In the genomic region with DNA sequence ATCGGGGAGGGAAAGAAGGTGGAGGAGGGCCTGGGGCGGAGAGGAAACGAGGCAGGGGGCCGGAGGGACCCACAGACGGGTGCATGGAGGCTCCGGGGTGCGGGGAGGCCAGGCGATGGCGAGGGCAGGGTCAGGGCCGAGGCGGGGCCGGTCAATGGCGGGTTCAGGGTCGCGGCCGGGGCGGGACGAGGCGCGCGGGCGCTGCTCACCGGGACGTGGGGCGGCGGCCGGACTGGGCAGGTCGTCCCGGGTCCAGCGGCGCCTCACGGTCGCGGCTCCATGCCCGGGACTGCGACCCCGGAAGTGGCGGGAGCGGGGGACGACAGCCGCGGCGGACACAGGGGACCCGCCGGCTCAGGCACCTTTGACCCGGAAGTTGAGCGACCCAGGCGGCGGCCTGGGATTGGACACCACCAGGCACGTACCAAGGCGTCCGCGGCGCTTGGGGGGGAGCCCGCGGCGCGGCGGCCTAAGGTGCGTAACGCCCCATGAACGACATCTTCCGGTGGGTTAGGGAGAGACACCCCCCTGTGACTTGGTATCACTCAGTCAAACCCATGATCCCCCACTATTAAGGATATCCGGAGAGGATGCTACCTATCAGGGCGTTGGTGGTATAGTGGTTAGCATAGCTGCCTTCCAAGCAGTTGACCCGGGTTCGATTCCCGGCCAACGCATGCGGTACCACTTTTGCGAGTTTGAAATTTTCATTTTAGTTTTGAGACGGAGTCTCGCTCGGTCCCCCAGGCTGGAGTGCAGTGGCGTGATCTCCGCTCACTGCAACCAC, we compare ENCODE assay signal across 8 cellular contexts. TPM values are rescaled to one million over a fixed set of nuclear protein-coding genes. Genes with fewer than 3 reads are reported as not detected.
DNase-seq lines count a peak whose midpoint lies in the region; ATAC-seq, FAIRE-seq and TF ChIP-seq lines count a peak whose summit lies in the region.

A gene (minus strand): TSS at position 378 of the 787 bp plus-strand sequence. CDS start 3,936 bp downstream, outside the sequence.

- no peaks in the 10 kb centered on the region for H3K9me1 ChIP-seq in endothelial cell of umbilical vein (replicated peaks; ENCODE audit: control insufficient read depth, extremely low read depth, insufficient read depth, low read length)

- DNase-seq in DMS 273 (lab: John Stamatoyannopoulos, UW; ENCODE audit: unreplicated experiment) (peak; percentile 99), HuH-7.5 (ENCODE audit: low spot score) (peak; percentile 99), OCI-LY7 (ENCODE audit: low spot score) (peak; percentile 100), activated T-cell treated with anti-CD3 and anti-CD28 coated beads for 1 hour (ENCODE audit: low read depth) (peak; percentile 91), endothelial cell of umbilical vein (ENCODE audit: low read depth, low spot score) (peak; percentile 98), midbrain (lab: John Stamatoyannopoulos, UW) (peak; percentile 98)
- peak; percentile 91 to 93 for DNase-seq in stimulated activated CD8-positive, alpha-beta memory T cell treated with anti-CD3 and anti-CD28 coated beads, Interleukin-2, amount 100 ng/mL, for 1 hour (ENCODE audit: low read depth in 2 of 2)

- peak within 1 kb of the TSS; percentile 72 for H3K27ac ChIP-seq in OCI-LY7 (ENCODE audit: low read depth, low read length, poor library complexity, severe bottlenecking)
- peak within 1 kb of the TSS; percentile 62 for H3K27ac ChIP-seq in endothelial cell of umbilical vein (ENCODE audit: insufficient read depth, low read depth, low read length)

- CTCF ChIA-PET in OCI-LY7 (lab: Charles Lee; ENCODE audit: unreplicated experiment) = no interaction called here
- CTCF ChIA-PET in endothelial cell of umbilical vein (lab: Charles Lee) = interaction anchor here (1.1 to 2.0 kb wide), 4 partner anchors 10 to 188 kb away, joined by 3 to 9 read pairs (median 6); a partner anchor contains a TSS

- peak; percentile 82 for ATAC-seq in GM21526 (IDR thresholded peaks at IDR 0.05; ENCODE audit: low FRiP score, unreplicated experiment)

- intact Hi-C loops in OCI-LY7 (cut with micrococcal nuclease; ENCODE audit: unreplicated experiment) = loop anchor here (2.0 to 10.0 kb wide), 3 partner anchors 67 to 311 kb away; a partner anchor contains a TSS
- intact Hi-C loops in endothelial cell of umbilical vein (cut with micrococcal nuclease) = loop anchor here (1.0 to 5.0 kb wide), 8 partner anchors 10 to 244 kb away; a partner anchor contains a TSS

- POLR2A ChIA-PET in OCI-LY7 (lab: Charles Lee) (interaction anchor here (0.7 kb wide), 1 partner anchor 68 kb away, joined by 3 read pairs; a partner anchor contains a TSS), endothelial cell of umbilical vein (lab: Charles Lee) (interaction anchor here (1.9 kb wide), 1 partner anchor 68 kb away, joined by 4 read pairs; a partner anchor contains a TSS)

- no peaks in the 10 kb centered on the region for H3K27me3 ChIP-seq in endothelial cell of umbilical vein (ENCODE audit: control insufficient read depth in 2 of 2, insufficient read depth in 2 of 2, low read length in 2 of 2)

- dilution Hi-C loops in endothelial cell of umbilical vein (cut with MboI; ENCODE audit: extremely low pct_ligation_motif_present, low sequenced_read_pairs) = no loop called here

- TF ChIP-seq CTCF in OCI-LY7 (conservative IDR thresholded peaks at IDR 0.05; ENCODE audit: low read length) (no peak), endothelial cell of umbilical vein (IDR thresholded peaks at IDR 0.05; ENCODE audit: extremely low read depth in 1 of 2, insufficient read depth in 1 of 2, low read depth in 1 of 2, low read length in 2 of 2) (peak in 1 of 2 donors; percentile 4)

- H3K4me2 ChIP-seq in OCI-LY7 (ENCODE audit: low read length) (peak within 1 kb of the TSS; percentile 96), endothelial cell of umbilical vein (ENCODE audit: insufficient read depth, low read length) (peak within 1 kb of the TSS; percentile 91)

- H4K20me1 ChIP-seq in OCI-LY7 (ENCODE audit: insufficient read depth, low read length) (no peaks in the 10 kb centered on the region), endothelial cell of umbilical vein (replicated peaks; ENCODE audit: control insufficient read depth, extremely low read depth, insufficient read depth, low read length) (no peaks in the 10 kb centered on the region)

- no peaks in the 10 kb centered on the region for H3K9me2 ChIP-seq in OCI-LY7 (ENCODE audit: insufficient read depth, low read length)

- H3K9ac ChIP-seq in endothelial cell of umbilical vein (replicated peaks; ENCODE audit: extremely low read depth, insufficient read depth, low read length) = peak within 1 kb of the TSS; percentile 71

- H3K4me3 ChIP-seq in OCI-LY7 (ENCODE audit: low read depth, low read length, poor library complexity, severe bottlenecking) (peak within 1 kb of the TSS; percentile 100), endothelial cell of umbilical vein (replicated peaks in 1 of 3; ENCODE audit: insufficient read depth in 1 of 3, low read depth in 1 of 3, low read length in 3 of 3) (peak within 1 kb of the TSS; percentile 49 to 88 (median 54))

- peak; percentile 61 for TF ChIP-seq POLR2A in endothelial cell of umbilical vein (IDR thresholded peaks at IDR 0.05; ENCODE audit: low read depth, low read length)

- H3K9me3 ChIP-seq in OCI-LY7 (ENCODE audit: low read length) = no peaks in the 10 kb centered on the region
- no peaks in the 10 kb centered on the region for H3K9me3 ChIP-seq in endothelial cell of umbilical vein (replicated peaks; ENCODE audit: control insufficient read depth, insufficient read depth, low read length)

- H3K79me2 ChIP-seq in OCI-LY7 (ENCODE audit: insufficient read depth, low read depth, low read length) (peaks cover 25% of the 10 kb centered on the region), endothelial cell of umbilical vein (ENCODE audit: control insufficient read depth, insufficient read depth, low read length) (peaks cover 40% of the 10 kb centered on the region)

- peak; percentile 4 for FAIRE-seq in endothelial cell of umbilical vein (lab: Jason Lieb, UNC)

- no TSS peak for BruUV-seq in OCI-LY7 (replicated peaks; lab: Mats Ljungman, UMichigan)
- no TSS peak for BruUV-seq in endothelial cell of umbilical vein (replicated peaks; lab: Mats Ljungman, UMichigan)

- H3K4me1 ChIP-seq in OCI-LY7 (ENCODE audit: insufficient read depth, low read length, poor library complexity, severe bottlenecking) (peaks cover 12% of the 10 kb centered on the region), endothelial cell of umbilical vein (ENCODE audit: control insufficient read depth, extremely low read depth, insufficient read depth, low read length) (peaks cover 14% of the 10 kb centered on the region)

- H3K36me3 ChIP-seq in OCI-LY7 (ENCODE audit: insufficient read depth, low read length) (peaks cover 29% of the 10 kb centered on the region), endothelial cell of umbilical vein (ENCODE audit: control insufficient read depth in 2 of 2, extremely low read depth in 1 of 2, insufficient read depth in 2 of 2, low read length in 2 of 2) (peaks cover 0 to 11% of the 10 kb centered on the region in 2 experiments)

- H2AFZ ChIP-seq in OCI-LY7 (ENCODE audit: low read length) = peak within 1 kb of the TSS; percentile 82; the same call in 1 of the 2 replicates
- H2AFZ ChIP-seq in endothelial cell of umbilical vein (ENCODE audit: low read depth, low read length) = peak within 1 kb of the TSS; percentile 90

TF ChIP-seq in endothelial cell of umbilical vein, 7 proteins besides CTCF, POLR2A, EP300 and RAD21:
- TF ChIP-seq POLR2AphosphoS5 (IDR thresholded peaks at IDR 0.05; ENCODE audit: insufficient read depth, low read depth, low read length) (peak; percentile 99), EZH2 (IDR thresholded peaks at IDR 0.05; ENCODE audit: borderline replicate concordance, low read depth, low read length, severe bottlenecking) (no peak), JUN (IDR thresholded peaks at IDR 0.05; ENCODE audit: borderline replicate concordance, insufficient read depth, insufficient read length, low read depth) (no peak), FOS (IDR thresholded peaks at IDR 0.05; ENCODE audit: borderline replicate concordance, insufficient read depth, low read length) (peak; percentile 5), MYC (IDR thresholded peaks at IDR 0.05; ENCODE audit: low read depth, low read length) (peak; percentile 29), GATA2 (IDR thresholded peaks at IDR 0.05; ENCODE audit: insufficient read depth, insufficient read length, low read depth, low read length) (no peak)
- TF ChIP-seq, protein P1, sequence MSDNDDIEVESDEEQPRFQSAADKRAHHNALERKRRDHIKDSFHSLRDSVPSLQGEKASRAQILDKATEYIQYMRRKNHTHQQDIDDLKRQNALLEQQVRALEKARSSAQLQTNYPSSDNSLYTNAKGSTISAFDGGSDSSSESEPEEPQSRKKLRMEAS (IDR thresholded peaks at IDR 0.05; ENCODE audit: insufficient read depth, insufficient read length) = no peak

RNA-seq across cellular contexts. Expression of the gene that starts here (rescaled TPM):
- total RNA-seq in OCI-LY7 (2014; rRNA removed; shearing (Covaris generic)) = 25.5 and 40.2 TPM in 2 replicates
- total RNA-seq in OCI-LY7 (2022) = 56.7 and 63.8 TPM in 2 replicates
- 87.6 and 98.0 TPM in 2 replicates for total RNA-seq in endothelial cell of umbilical vein
- polyA plus RNA-seq in endothelial cell of umbilical vein = 31.5 and 38.3 TPM in 2 replicates
- 20.3 TPM in 2 replicates for polyA plus RNA-seq in endothelial cell of umbilical vein (2011; cell fraction: cytosol; rRNA removed)
- polyA plus RNA-seq in endothelial cell of umbilical vein (2011; cell fraction: nucleus; rRNA removed) = 34.8 and 37.6 TPM in 2 replicates
- 52.3 and 53.6 TPM in 2 replicates for polyA plus RNA-seq in endothelial cell of umbilical vein (2012)
- polyA minus RNA-seq in endothelial cell of umbilical vein = 17.5 and 24.7 TPM in 2 replicates
- polyA minus RNA-seq in endothelial cell of umbilical vein (2011; cell fraction: cytosol; rRNA and poly(A)+ RNA removed) = 17.6 TPM
- 25.6 and 54.2 TPM in 2 replicates for polyA minus RNA-seq in endothelial cell of umbilical vein (2011; cell fraction: nucleus; rRNA and poly(A)+ RNA removed)

Comparison
In these comparisons a context has a peak if more than half of its experiments do, and no peak if none do; other contexts are left out.
1. Peak in every context shown above with its lines: DNase-seq, ATAC-seq, H3K4me3 ChIP-seq and H3K27ac ChIP-seq.